Comparison of ENCODE assay signal across 8 cellular contexts in the genomic region with DNA sequence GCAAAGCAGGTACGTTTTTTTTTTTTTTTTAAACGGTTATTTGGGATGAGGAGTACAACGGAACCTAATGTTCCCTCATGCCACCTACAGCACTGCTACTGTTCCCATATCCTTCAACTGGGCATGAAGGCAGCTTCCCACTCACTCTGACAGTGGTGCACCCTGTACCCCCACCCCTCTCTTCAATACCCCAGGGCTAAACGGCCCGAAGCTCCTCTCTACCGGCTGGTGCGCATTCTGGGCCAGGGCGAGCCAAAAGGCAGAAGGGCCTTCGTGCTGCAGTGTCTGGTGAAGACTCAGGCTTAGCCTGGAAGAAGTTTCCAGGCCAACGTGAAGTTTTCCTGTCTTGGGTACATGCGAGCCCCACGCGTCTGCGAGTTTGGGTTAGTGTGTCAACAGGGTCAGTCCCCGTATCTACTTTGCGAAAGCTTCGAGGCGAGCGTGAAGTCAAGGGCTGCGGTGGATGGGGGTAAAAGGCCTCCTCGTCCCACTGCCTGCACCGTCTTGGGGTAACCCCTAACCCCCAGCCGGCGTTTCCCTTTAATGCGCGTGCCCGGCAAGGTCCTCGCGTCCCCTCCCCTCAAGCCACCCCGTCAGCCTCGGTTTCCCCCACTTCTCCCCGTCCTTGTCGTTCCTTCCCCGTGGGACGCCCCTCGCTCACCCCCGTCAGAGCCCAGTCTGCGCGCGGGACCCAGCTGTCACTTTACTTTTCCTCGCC. TPM values are rescaled to one million over a fixed set of nuclear protein-coding genes. Genes with fewer than 3 reads are reported as not detected.
DNase-seq lines count a peak whose midpoint lies in the region; ATAC-seq, FAIRE-seq and TF ChIP-seq lines count a peak whose summit lies in the region.

No MANE protein-coding gene starts in this region.

- H3K9me3 ChIP-seq in astrocyte (ENCODE audit: insufficient read depth, low read depth, low read length) (no peaks in the 10 kb centered on the region), iPS-18c (ENCODE audit: control insufficient read depth, insufficient read depth, low read length) (no peaks in the 10 kb centered on the region), skeletal muscle tissue (ENCODE audit: control insufficient read depth in 3 of 3, low read length in 3 of 3) (no peaks in the 10 kb centered on the region)

- H3K9ac ChIP-seq in KMS-11: peak overlapping the region; percentile 80; the same call in 1 of the 2 replicates
- peak overlapping the region; percentile 92 for H3K9ac ChIP-seq in astrocyte (ENCODE audit: low read length)
- peak overlapping the region; percentile 79 to 92 (median 85) for H3K9ac ChIP-seq in skeletal muscle tissue (ENCODE audit: low read depth in 1 of 3, low read length in 3 of 3)

- H3K27me3 ChIP-seq in KMS-11 (ENCODE audit: insufficient read depth, low read depth) (no peaks in the 10 kb centered on the region), astrocyte (ENCODE audit: insufficient read depth, low read length) (peaks cover 3% of the 10 kb centered on the region), skeletal muscle tissue (ENCODE audit: control insufficient read depth in 3 of 3, insufficient read depth in 3 of 3, low read length in 3 of 3) (no peaks in the 10 kb centered on the region)

- no peaks in the 10 kb centered on the region for H4K20me1 ChIP-seq in KMS-11 (ENCODE audit: insufficient read depth)
- H4K20me1 ChIP-seq in astrocyte (ENCODE audit: insufficient read depth, low read length): peaks cover 28% of the 10 kb centered on the region

- DNase-seq in Calu3 (no peak), astrocyte (ENCODE audit: low read depth) (peak; percentile 15), UCSD-AML1 (lab: John Stamatoyannopoulos, UW; ENCODE audit: unreplicated experiment) (no peak), GDM1 (lab: John Stamatoyannopoulos, UW) (no peak)

- H3K4me3 Mint-ChIP-seq in Calu3 (ENCODE audit: low read depth, unreplicated experiment): peak overlapping the region; percentile 84
- peak overlapping the region; percentile 82 for H3K4me3 Mint-ChIP-seq in astrocyte (ENCODE audit: unreplicated experiment)

- FAIRE-seq in astrocyte (lab: Jason Lieb, UNC): no peak

- H3K9me3 Mint-ChIP-seq in Calu3 (ENCODE audit: low read depth, unreplicated experiment): no peaks in the 10 kb centered on the region
- H3K9me3 Mint-ChIP-seq in astrocyte (ENCODE audit: unreplicated experiment): no peaks in the 10 kb centered on the region

- H3K4me1 ChIP-seq in KMS-11 (ENCODE audit: low read depth, poor library complexity, severe bottlenecking): peaks cover 31% of the 10 kb centered on the region
- H3K4me1 ChIP-seq in astrocyte (ENCODE audit: insufficient read depth, low read length): peaks cover 5% of the 10 kb centered on the region
- peaks cover 9 to 25% (median 11%) of the 10 kb centered on the region in 3 donors for H3K4me1 ChIP-seq in skeletal muscle tissue (ENCODE audit: control insufficient read depth in 3 of 3, insufficient read depth in 3 of 3, low read length in 3 of 3)

- peaks cover 51% of the 10 kb centered on the region for H3K27me3 Mint-ChIP-seq in Calu3 (ENCODE audit: unreplicated experiment)
- peaks cover 12% of the 10 kb centered on the region for H3K27me3 Mint-ChIP-seq in astrocyte (ENCODE audit: low read depth, unreplicated experiment)

- H3K27ac Mint-ChIP-seq in Calu3 (ENCODE audit: unreplicated experiment): no peak overlapping the region
- peak overlapping the region; percentile 28 for H3K27ac Mint-ChIP-seq in astrocyte (ENCODE audit: unreplicated experiment)

- no peak overlapping the region for H3K4me3 ChIP-seq in KMS-11 (IDR thresholded peaks at IDR 0.05; ENCODE audit: insufficient read depth, low read depth, low read length)
- H3K4me3 ChIP-seq in astrocyte (ENCODE audit: insufficient read depth, low read depth, low read length): peak overlapping the region; percentile 87
- peak overlapping the region; percentile 68 for H3K4me3 ChIP-seq in iPS-18c (ENCODE audit: insufficient read depth, low read depth, low read length)
- H3K4me3 ChIP-seq in skeletal muscle tissue (ENCODE audit: low read length in 3 of 3): peak overlapping the region; percentile 76 to 85 (median 82)

- TF ChIP-seq CTCF in Calu3 (IDR thresholded peaks at IDR 0.05; ENCODE audit: unreplicated experiment) (no peak), KMS-11 (conservative IDR thresholded peaks at IDR 0.05; ENCODE audit: low read depth, low read length) (no peak), astrocyte (IDR thresholded peaks at IDR 0.05; ENCODE audit: insufficient read depth, low read depth, low read length) (no peak)

- H3K4me1 Mint-ChIP-seq in Calu3 (ENCODE audit: low read depth, unreplicated experiment) (peaks cover 8% of the 10 kb centered on the region), astrocyte (ENCODE audit: low read depth, unreplicated experiment) (peaks cover 18% of the 10 kb centered on the region)

- H3K36me3 Mint-ChIP-seq in Calu3 (ENCODE audit: insufficient read depth, unreplicated experiment) (peaks cover 21% of the 10 kb centered on the region), astrocyte (ENCODE audit: low read depth, unreplicated experiment) (no peaks in the 10 kb centered on the region)

- peak overlapping the region; percentile 57; the same call in 1 of the 2 replicates for H2AFZ ChIP-seq in KMS-11 (ENCODE audit: low read depth)
- peak overlapping the region; percentile 99 for H2AFZ ChIP-seq in astrocyte (ENCODE audit: low read depth, low read length)

- CTCF ChIA-PET in Calu3 (lab: Charles Lee): no interaction called here

- H3K27ac ChIP-seq in KMS-11: no peak overlapping the region
- H3K27ac ChIP-seq in astrocyte (ENCODE audit: low read depth, low read length): peak overlapping the region; percentile 61
- H3K27ac ChIP-seq in skeletal muscle tissue (ENCODE audit: low read depth, low read length): peak overlapping the region; percentile 90

- no TSS peak for BruUV-seq in Calu3 (replicated peaks; lab: Mats Ljungman, UMichigan)

- intact Hi-C loops in Calu3 (cut with micrococcal nuclease; ENCODE audit: unreplicated experiment): loop anchor here (10.0 kb wide), 1 partner anchor 662 kb away; no protein-coding TSS in a partner anchor

- no peaks in the 10 kb centered on the region for H3K36me3 ChIP-seq in KMS-11 (ENCODE audit: insufficient read depth)
- H3K36me3 ChIP-seq in astrocyte (ENCODE audit: insufficient read depth, low read length): no peaks in the 10 kb centered on the region
- no peaks in the 10 kb centered on the region for H3K36me3 ChIP-seq in skeletal muscle tissue (ENCODE audit: control insufficient read depth in 3 of 3, insufficient read depth in 3 of 3, low read length in 3 of 3)

- peak; percentile 16 for ATAC-seq in GM21526 (IDR thresholded peaks at IDR 0.05; ENCODE audit: low FRiP score, unreplicated experiment)

- H3K79me2 ChIP-seq in KMS-11 (ENCODE audit: insufficient read depth, low read depth) (peaks cover 34% of the 10 kb centered on the region), astrocyte (ENCODE audit: insufficient read depth, low read length) (peaks cover 39% of the 10 kb centered on the region)

- H3K4me2 ChIP-seq in KMS-11: peak overlapping the region; percentile 42; the same call in 1 of the 2 replicates
- H3K4me2 ChIP-seq in astrocyte (ENCODE audit: low read length): peak overlapping the region; percentile 98

RNA-seq across cellular contexts. Expression of gene UBE2E2, which starts 0.8 kb away (rescaled TPM):
- total RNA-seq in Calu3 (2022) (19.1 and 25.1 TPM in 2 replicates), astrocyte (89.8 and 110 TPM in 2 replicates), skeletal muscle tissue (115 TPM)
